Comparison of ENCODE assay signal across 15 cellular contexts in genomic region chr15:27087651-27088583, GRCh38.
DNase-seq lines count a peak whose midpoint lies in the region; ATAC-seq, FAIRE-seq and TF ChIP-seq lines count a peak whose summit lies in the region.
"Had no signal": no experiment of that assay in that cellular context is flagged by ENCODE, and none has a peak within 500 bp of the region (broad histone marks: within the 10 kb centered on the region; RNA-seq: fewer than 3 reads in every experiment).

No MANE protein-coding gene starts in this region.

- no peak overlapping the region for H2BK20ac ChIP-seq in H9 (ENCODE audit: low read depth, low read length, poor library complexity, severe bottlenecking)

- H3K27ac ChIP-seq in H9 (ENCODE audit: insufficient read length, low read depth, low read length) (no peak overlapping the region), K562 (ENCODE audit: extremely low read depth, low read depth, low read length) (peak overlapping the region; percentile 91), neuronal stem cell (replicated peaks; ENCODE audit: low read length) (no peak overlapping the region), thyroid gland (no peak overlapping the region)
- H3K27ac ChIP-seq: A549, C4-2B had no signal

- H3K27ac Mint-ChIP-seq in H9: no peak overlapping the region
- H3K27ac Mint-ChIP-seq: CD4-positive, alpha-beta memory T cell had no signal

- H2BK5ac ChIP-seq in H9 (ENCODE audit: insufficient read length, low read length): no peak overlapping the region
- H2BK5ac ChIP-seq in neuronal stem cell (ENCODE audit: low read length): no peak overlapping the region

- H3K27me3 ChIP-seq in H9 (ENCODE audit: insufficient read depth, low read length) (no peaks in the 10 kb centered on the region), K562 (ENCODE audit: control insufficient read depth in 2 of 2, insufficient read depth in 2 of 2, low read length in 2 of 2) (no peaks in the 10 kb centered on the region), neuronal stem cell (ENCODE audit: control insufficient read depth in 3 of 3, insufficient read depth in 3 of 3, low read depth in 1 of 3, low read length in 3 of 3) (peaks cover 0 to 3% (median 0%) of the 10 kb centered on the region in 3 experiments), thyroid gland (no peaks in the 10 kb centered on the region)
- H3K27me3 ChIP-seq: BE2C had no signal

- H3K79me2 ChIP-seq in H9 (ENCODE audit: insufficient read depth, low read length) (no peaks in the 10 kb centered on the region), K562 (ENCODE audit: control insufficient read depth, insufficient read depth, low read length) (peaks cover 51% of the 10 kb centered on the region)

- H2AFZ ChIP-seq in H9 (ENCODE audit: low read length): no peak overlapping the region
- H2AFZ ChIP-seq in K562 (ENCODE audit: low read depth, low read length): peak overlapping the region; percentile 92
- no peak overlapping the region for H2AFZ ChIP-seq in neuronal stem cell (ENCODE audit: low read length)

- BruUV-seq in K562 (replicated peaks; lab: Mats Ljungman, UMichigan): no TSS peak

- H3K36me3 ChIP-seq in K562 (ENCODE audit: control insufficient read depth, insufficient read depth, low read length): peaks cover 8% of the 10 kb centered on the region; the same call in 2 of the 3 replicates
- H3K36me3 ChIP-seq in neuronal stem cell (replicated peaks in 1 of 2; ENCODE audit: control insufficient read depth in 2 of 2, insufficient read depth in 2 of 2, low read length in 2 of 2): peaks cover 0 to 4% of the 10 kb centered on the region in 2 donors
- no peaks in the 10 kb centered on the region for H3K36me3 ChIP-seq in thyroid gland
- H3K36me3 ChIP-seq: BE2C had no signal

- H3K4ac ChIP-seq in H9 (ENCODE audit: low read depth, low read length): no peak overlapping the region
- H3K4ac ChIP-seq in neuronal stem cell (ENCODE audit: low read length): no peak overlapping the region

- FAIRE-seq in K562 (lab: Jason Lieb, UNC): peak; percentile 57
- FAIRE-seq: A549, GM12892, H54 had no signal

- H3K4me2 ChIP-seq in H9 (ENCODE audit: insufficient read depth, insufficient read length, low read length) (no peak overlapping the region), K562 (ENCODE audit: insufficient read depth, low read length) (peak overlapping the region; percentile 85), neuronal stem cell (ENCODE audit: insufficient read depth, low read length, poor library complexity, severe bottlenecking) (no peak overlapping the region)
- H3K4me2 ChIP-seq: A549 had no signal

- WGBS in H9 (ENCODE audit: extremely low coverage, insufficient read length, low lambda C conversion rate): no CpG with 5 or more reads among the region's 27 CpGs
- WGBS in K562 (ENCODE audit: insufficient coverage, low coverage, missing lambda C conversion rate): 6% methylated on average over 15 of the region's 27 CpGs
- WGBS in neuronal stem cell (ENCODE audit: extremely low coverage in 2 of 2, insufficient read length in 2 of 2, insufficient replicate concordance in 1 of 2), 2 donors: no CpG with 5 or more reads among the region's 27 CpGs
- WGBS in thyroid gland, 2 donors: 94 to 95% methylated on average over 27 of the region's 27 CpGs

- intact Hi-C loops in K562 (cut with micrococcal nuclease) (loop anchor here (2.0 kb wide), 1 partner anchor 37 kb away; no protein-coding TSS in a partner anchor), thyroid gland (cut with DNase I) (no loop called here)

- in situ Hi-C loops in K562 (cut with MboI): no loop called here

- H3K9me1 ChIP-seq in K562 (ENCODE audit: control insufficient read depth, insufficient read depth, low read length): no peaks in the 10 kb centered on the region

- H3K4me1 Mint-ChIP-seq in H9: peaks cover 17 to 18% of the 10 kb centered on the region in 2 experiments
- H3K4me1 Mint-ChIP-seq: CD4-positive, alpha-beta memory T cell had no signal

- no peak overlapping the region for H2BK12ac ChIP-seq in H9 (ENCODE audit: insufficient read length, low read depth, low read length)
- H2BK12ac ChIP-seq in neuronal stem cell (ENCODE audit: low read length): peak overlapping the region; percentile 25

- no peaks in the 10 kb centered on the region for H3K23me2 ChIP-seq in H9 (ENCODE audit: insufficient read length, low read depth, low read length, poor library complexity, severe bottlenecking)

- no peak for TF ChIP-seq EP300 in K562 (IDR thresholded peaks at IDR 0.05; ENCODE audit: low read length)

- no peak overlapping the region for H4K5ac ChIP-seq in H9 (ENCODE audit: insufficient read length, low read depth, low read length)

- DNase-seq in H9 (no peak), K562 (ENCODE audit: extremely low read depth in 1 of 4, low spot score in 3 of 4) (peak; percentile 69 to 79 (median 76)), neuronal stem cell (ENCODE audit: low spot score) (no peak), NCI-H1105 (lab: John Stamatoyannopoulos, UW) (no peak), thyroid gland (no peak)
- DNase-seq: BE2C; Caco-2; CD4-positive, alpha-beta memory T cell; DND-41; GDM1 had no signal

- H2BK15ac ChIP-seq in H9 (ENCODE audit: low read depth, low read length): no peak overlapping the region
- H2BK15ac ChIP-seq in neuronal stem cell (ENCODE audit: low read length): no peak overlapping the region

- no peak overlapping the region for H2BK120ac ChIP-seq in H9 (ENCODE audit: low read depth, low read length, poor library complexity, severe bottlenecking)
- H2BK120ac ChIP-seq in neuronal stem cell (ENCODE audit: low read depth, low read length): no peak overlapping the region

- H3K56ac ChIP-seq in H9 (ENCODE audit: insufficient read length, low read depth, low read length): no peak overlapping the region

- POLR2A ChIA-PET in K562 (lab: Yijun Ruan, JAX): interaction anchor here (0.9 kb wide), 2 partner anchors 13 to 19 kb away, joined by 3 to 5 read pairs; no protein-coding TSS in a partner anchor

- peaks cover 2% of the 10 kb centered on the region; the same call in 1 of the 2 replicates for H3K4me1 ChIP-seq in H9 (ENCODE audit: insufficient read depth, low read length)
- H3K4me1 ChIP-seq in K562 (replicated peaks in 1 of 2; ENCODE audit: control insufficient read depth in 2 of 2, insufficient read depth in 2 of 2, low read length in 2 of 2): peaks cover 35 to 38% of the 10 kb centered on the region in 2 experiments
- H3K4me1 ChIP-seq in neuronal stem cell (ENCODE audit: control insufficient read depth in 2 of 2, insufficient read depth in 1 of 2, low read depth in 1 of 2, low read length in 2 of 2): peaks cover 0 to 11% of the 10 kb centered on the region in 2 donors
- no peaks in the 10 kb centered on the region for H3K4me1 ChIP-seq in thyroid gland
- H3K4me1 ChIP-seq: A549, Caco-2 had no signal

- H4K91ac ChIP-seq in H9 (ENCODE audit: insufficient read length, low read depth, low read length) (no peak overlapping the region), neuronal stem cell (ENCODE audit: low read depth, low read length, poor library complexity) (no peak overlapping the region)

- peak; percentile 75 for ATAC-seq in K562
- ATAC-seq in HG03432 (IDR thresholded peaks at IDR 0.05; ENCODE audit: unreplicated experiment): no peak
- ATAC-seq: A549 had no signal

- H3K36me3 Mint-ChIP-seq in H9 (ENCODE audit: insufficient read depth in 1 of 3, low read depth in 3 of 3): peaks cover 0 to 10% (median 2%) of the 10 kb centered on the region in 3 experiments; a peak in 3 of 7 replicates
- H3K36me3 Mint-ChIP-seq: CD4-positive, alpha-beta memory T cell had no signal

- H3K4me3 Mint-ChIP-seq in H9: no peak overlapping the region
- H3K4me3 Mint-ChIP-seq: CD4-positive, alpha-beta memory T cell had no signal

- no peaks in the 10 kb centered on the region; the same call in 1 of the 2 replicates for H3K27me3 Mint-ChIP-seq in H9 (ENCODE audit: low read depth)
- H3K27me3 Mint-ChIP-seq: CD4-positive, alpha-beta memory T cell had no signal

- no peak overlapping the region for H3T11ph ChIP-seq in H9 (ENCODE audit: low read length)

- H3K79me1 ChIP-seq in H9 (ENCODE audit: insufficient read depth, low read depth, low read length, poor library complexity, severe bottlenecking) (no peaks in the 10 kb centered on the region), neuronal stem cell (ENCODE audit: low read depth, low read length) (peaks cover 4% of the 10 kb centered on the region)

- H4K20me1 ChIP-seq in H9 (ENCODE audit: control insufficient read depth, insufficient read depth, insufficient read length) (no peaks in the 10 kb centered on the region), K562 (replicated peaks; ENCODE audit: control insufficient read depth, insufficient read depth, low read length) (no peaks in the 10 kb centered on the region; the same call in 1 of the 2 replicates)

- TF ChIP-seq POLR2A in K562 (conservative IDR thresholded peaks at IDR 0.05) (peak; percentile 68), thyroid gland (IDR thresholded peaks at IDR 0.05) (no peak)

- no peak for TF ChIP-seq RAD21 in K562 (CRISPR knock-in tag; conservative IDR thresholded peaks at IDR 0.05 in 1 of 2, IDR thresholded peaks at IDR 0.05 in 1 of 2)

- peaks cover 6 to 9% of the 10 kb centered on the region in 2 experiments; a peak in 3 of 5 replicates for H3K9me3 Mint-ChIP-seq in H9

- H3K9me3 ChIP-seq in H9 (ENCODE audit: control insufficient read depth, low read depth, low read length): no peaks in the 10 kb centered on the region
- H3K9me3 ChIP-seq in K562 (replicated peaks; ENCODE audit: control insufficient read depth, insufficient read depth, low read depth, low read length): peaks cover 4% of the 10 kb centered on the region
- peaks cover 0 to 3% of the 10 kb centered on the region in 2 donors for H3K9me3 ChIP-seq in neuronal stem cell (replicated peaks in 1 of 2; ENCODE audit: control insufficient read depth in 2 of 2, insufficient read depth in 1 of 2, low read depth in 1 of 2, low read length in 2 of 2)
- no peaks in the 10 kb centered on the region for H3K9me3 ChIP-seq in thyroid gland
- H3K9me3 ChIP-seq: BE2C, Caco-2 had no signal

- H3K9ac ChIP-seq in H9 (ENCODE audit: extremely low read depth, insufficient read length, low read length) (no peak overlapping the region), K562 (ENCODE audit: insufficient read depth in 1 of 2, low read depth in 2 of 2, low read length in 2 of 2) (peak overlapping the region; percentile 82 to 91), neuronal stem cell (ENCODE audit: low read depth, low read length, poor library complexity) (peak overlapping the region; percentile 36)

- TF ChIP-seq CTCF in H9 (conservative IDR thresholded peaks at IDR 0.05): no peak
- TF ChIP-seq CTCF in K562 (IDR thresholded peaks at IDR 0.05 in 2 of 3, conservative IDR thresholded peaks at IDR 0.05 in 1 of 3; ENCODE audit: insufficient read depth in 2 of 3, low read depth in 1 of 3, low read length in 3 of 3): no peak
- no peak for TF ChIP-seq CTCF in thyroid gland (IDR thresholded peaks at IDR 0.05)

- H2AK5ac ChIP-seq in H9 (ENCODE audit: insufficient read length, low read length): no peak overlapping the region
- H2AK5ac ChIP-seq in neuronal stem cell (ENCODE audit: low read depth, low read length): no peak overlapping the region

- peak overlapping the region; percentile 20 for H3K18ac ChIP-seq in H9 (ENCODE audit: insufficient read length, low read depth, low read length)
- H3K18ac ChIP-seq in neuronal stem cell (ENCODE audit: low read length): peak overlapping the region; percentile 68

- CTCF ChIA-PET in K562 (lab: Yijun Ruan, JAX; ENCODE audit: low intra/inter-chr PET ratio): no interaction called here

- no peak overlapping the region for H4K8ac ChIP-seq in H9 (replicated peaks; ENCODE audit: insufficient read length, low read depth, low read length)
- H4K8ac ChIP-seq in neuronal stem cell (ENCODE audit: low read depth, low read length): no peak overlapping the region

- H3K23ac ChIP-seq in H9 (ENCODE audit: insufficient read length, low read depth, low read length): no peak overlapping the region
- peak overlapping the region; percentile 39 for H3K23ac ChIP-seq in neuronal stem cell (ENCODE audit: low read depth, low read length, poor library complexity)

- H3K4me3 ChIP-seq in K562 (peak overlapping the region; percentile 55), neuronal stem cell (ENCODE audit: low read length in 2 of 2) (peak overlapping the region in 1 of 2 donors; percentile 53), thyroid gland (replicated peaks in 1 of 3) (no peak overlapping the region)
- H3K4me3 ChIP-seq: A549 had no signal

- H3K14ac ChIP-seq in H9 (ENCODE audit: insufficient read depth, low read length) (peak overlapping the region; percentile 33; the same call in 1 of the 2 replicates), neuronal stem cell (ENCODE audit: low read length) (peak overlapping the region; percentile 49)

Comparison
In these comparisons a context has a peak if more than half of its experiments do, and no peak if none do; other contexts are left out.
1. DNase-seq: peak in K562 (4 of 4); none in H9 (single experiment), neuronal stem cell (single experiment), NCI-H1105 (single experiment) and thyroid gland (0 of 2).